Comparison of ENCODE assay signal across 2 cellular contexts in genomic region chr16:16434711-16435110, GRCh38. TPM values are rescaled to one million over a fixed set of nuclear protein-coding genes. Genes with fewer than 3 reads are reported as not detected.
"Had no signal": no experiment of that assay in that cellular context is flagged by ENCODE, and none has a peak within 500 bp of the region (broad histone marks: within the 10 kb centered on the region; RNA-seq: fewer than 3 reads in every experiment).

No MANE protein-coding gene starts in this region.

RNA-seq across cellular contexts. Expression of gene NPIPA7, which starts 55.8 kb away (rescaled TPM):
- total RNA-seq: osteoblast, smooth muscle cell had no signal
